Comparison of ENCODE assay signal across 8 cellular contexts in the genomic region with DNA sequence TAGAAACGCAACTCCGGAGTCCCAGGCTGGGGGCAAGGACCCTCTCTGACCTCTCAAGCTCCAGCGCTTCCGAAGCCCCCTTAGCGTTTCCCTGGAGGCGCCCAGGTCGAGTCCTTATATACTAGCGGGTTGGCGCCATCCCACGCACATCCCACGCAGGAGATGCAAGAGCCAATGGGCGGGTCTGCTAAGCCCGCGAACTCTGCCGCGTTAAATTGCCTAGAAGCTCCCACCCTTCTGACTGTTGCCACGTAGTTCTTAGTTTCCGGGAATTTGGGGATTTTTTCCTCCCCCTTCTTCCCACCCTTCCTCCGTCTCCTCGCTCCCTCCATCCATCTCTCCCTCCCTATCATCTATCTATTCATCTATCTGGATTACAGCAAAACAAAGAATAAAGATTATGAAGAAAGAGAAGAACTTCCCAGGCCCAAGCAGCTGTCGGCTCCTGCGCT. TPM values are rescaled to one million over a fixed set of nuclear protein-coding genes. Genes with fewer than 3 reads are reported as not detected.
A peak's percentile ranks its signal among the peaks of the same experiment; 100 is the strongest.
DNase-seq lines count a peak whose midpoint lies in the region; ATAC-seq and TF ChIP-seq lines count a peak whose summit lies in the region.

A gene with protein sequence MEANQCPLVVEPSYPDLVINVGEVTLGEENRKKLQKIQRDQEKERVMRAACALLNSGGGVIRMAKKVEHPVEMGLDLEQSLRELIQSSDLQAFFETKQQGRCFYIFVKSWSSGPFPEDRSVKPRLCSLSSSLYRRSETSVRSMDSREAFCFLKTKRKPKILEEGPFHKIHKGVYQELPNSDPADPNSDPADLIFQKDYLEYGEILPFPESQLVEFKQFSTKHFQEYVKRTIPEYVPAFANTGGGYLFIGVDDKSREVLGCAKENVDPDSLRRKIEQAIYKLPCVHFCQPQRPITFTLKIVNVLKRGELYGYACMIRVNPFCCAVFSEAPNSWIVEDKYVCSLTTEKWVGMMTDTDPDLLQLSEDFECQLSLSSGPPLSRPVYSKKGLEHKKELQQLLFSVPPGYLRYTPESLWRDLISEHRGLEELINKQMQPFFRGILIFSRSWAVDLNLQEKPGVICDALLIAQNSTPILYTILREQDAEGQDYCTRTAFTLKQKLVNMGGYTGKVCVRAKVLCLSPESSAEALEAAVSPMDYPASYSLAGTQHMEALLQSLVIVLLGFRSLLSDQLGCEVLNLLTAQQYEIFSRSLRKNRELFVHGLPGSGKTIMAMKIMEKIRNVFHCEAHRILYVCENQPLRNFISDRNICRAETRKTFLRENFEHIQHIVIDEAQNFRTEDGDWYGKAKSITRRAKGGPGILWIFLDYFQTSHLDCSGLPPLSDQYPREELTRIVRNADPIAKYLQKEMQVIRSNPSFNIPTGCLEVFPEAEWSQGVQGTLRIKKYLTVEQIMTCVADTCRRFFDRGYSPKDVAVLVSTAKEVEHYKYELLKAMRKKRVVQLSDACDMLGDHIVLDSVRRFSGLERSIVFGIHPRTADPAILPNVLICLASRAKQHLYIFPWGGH (minus strand): TSS at position 90 of the 452 bp plus-strand sequence. CDS start 9,814 bp downstream, outside the sequence.

- intact Hi-C loops in OCI-LY7 (cut with micrococcal nuclease; ENCODE audit: unreplicated experiment) = no loop called here
- intact Hi-C loops in esophagus squamous epithelium (cut with DNase I) = no loop called here
- intact Hi-C loops in naive thymus-derived CD4-positive, alpha-beta T cell (cut with micrococcal nuclease) = loop anchor here (1.0 to 10.0 kb wide), 12 partner anchors 27 to 431 kb away; a partner anchor contains a TSS

- TF ChIP-seq CTCF in OCI-LY7 (conservative IDR thresholded peaks at IDR 0.05; ENCODE audit: low read length) (no peak), esophagus squamous epithelium (IDR thresholded peaks at IDR 0.05) (no peak)

- H3K4me1 Mint-ChIP-seq in naive thymus-derived CD4-positive, alpha-beta T cell = peaks cover 23 to 74% (median 54%) of the 10 kb centered on the region in 7 donors
- H3K4me1 Mint-ChIP-seq in stimulated activated memory B cell treated with anti-CD40 and anti-IgM and Interleukin-4, amounts not matched to agents 10 μg/mL and 1 μg/mL and 100 μg/mL, for 72 hours = peaks cover 61% of the 10 kb centered on the region

- BruUV-seq in OCI-LY7 (replicated peaks; lab: Mats Ljungman, UMichigan) = no TSS peak

- peaks cover 0 to 36% (median 10%) of the 10 kb centered on the region in 5 donors for H3K36me3 Mint-ChIP-seq in naive thymus-derived CD4-positive, alpha-beta T cell
- peaks cover 24% of the 10 kb centered on the region for H3K36me3 Mint-ChIP-seq in stimulated activated memory B cell treated with anti-CD40 and anti-IgM and Interleukin-4, amounts not matched to agents 10 μg/mL and 1 μg/mL and 100 μg/mL, for 72 hours

- H3K9me3 ChIP-seq in OCI-LY7 (ENCODE audit: low read length) (peaks cover 7% of the 10 kb centered on the region; the same call in 1 of the 2 replicates), esophagus squamous epithelium (no peaks in the 10 kb centered on the region)
- H3K9me3 ChIP-seq in naive thymus-derived CD4-positive, alpha-beta T cell (ENCODE audit: control insufficient read depth in 2 of 3, low read length in 3 of 3) = peaks cover 0 to 5% (median 0%) of the 10 kb centered on the region in 3 experiments

- peaks cover 0 to 25% (median 9%) of the 10 kb centered on the region in 11 donors for H3K9me3 Mint-ChIP-seq in naive thymus-derived CD4-positive, alpha-beta T cell
- peaks cover 9% of the 10 kb centered on the region for H3K9me3 Mint-ChIP-seq in stimulated activated memory B cell treated with anti-CD40 and anti-IgM and Interleukin-4, amounts not matched to agents 10 μg/mL and 1 μg/mL and 100 μg/mL, for 72 hours

- H3K27ac Mint-ChIP-seq in naive thymus-derived CD4-positive, alpha-beta T cell = peak within 1 kb of the TSS; percentile 92 to 99 (median 99)
- H3K27ac Mint-ChIP-seq in stimulated activated memory B cell treated with anti-CD40 and anti-IgM and Interleukin-4, amounts not matched to agents 10 μg/mL and 1 μg/mL and 100 μg/mL, for 72 hours = peak within 1 kb of the TSS; percentile 89

- H3K79me2 ChIP-seq in OCI-LY7 (ENCODE audit: insufficient read depth, low read depth, low read length) = no peaks in the 10 kb centered on the region

- H3K4me1 ChIP-seq in OCI-LY7 (ENCODE audit: insufficient read depth, low read length, poor library complexity, severe bottlenecking) (no peaks in the 10 kb centered on the region), esophagus squamous epithelium (peaks cover 0 to 42% (median 11%) of the 10 kb centered on the region in 3 donors)
- peaks cover 2 to 13% of the 10 kb centered on the region in 2 donors for H3K4me1 ChIP-seq in naive thymus-derived CD4-positive, alpha-beta T cell (ENCODE audit: control insufficient read depth in 2 of 2, insufficient read depth in 2 of 2, low read length in 2 of 2)

- DNase-seq in ELR (ENCODE audit: low read depth) (peak; percentile 98), OCI-LY7 (ENCODE audit: low spot score) (no peak), activated T-helper 1 cell treated with Interleukin-2 at 50 U/mL for 16 hours (ENCODE audit: low read depth) (peak; percentile 63), esophagus squamous epithelium (lab: John Stamatoyannopoulos, UW) (peak; percentile 33), NCI-H446 (lab: John Stamatoyannopoulos, UW) (no peak)
- peak; percentile 49 to 94 (median 80) for DNase-seq in naive thymus-derived CD4-positive, alpha-beta T cell

- H3K9me2 ChIP-seq in OCI-LY7 (ENCODE audit: insufficient read depth, low read length) = no peaks in the 10 kb centered on the region

- peak within 1 kb of the TSS; percentile 94 to 99 (median 98) for H3K4me3 Mint-ChIP-seq in naive thymus-derived CD4-positive, alpha-beta T cell
- H3K4me3 Mint-ChIP-seq in stimulated activated memory B cell treated with anti-CD40 and anti-IgM and Interleukin-4, amounts not matched to agents 10 μg/mL and 1 μg/mL and 100 μg/mL, for 72 hours = peak within 1 kb of the TSS; percentile 97

- H3K27me3 ChIP-seq in esophagus squamous epithelium = peaks cover 0 to 16% (median 0%) of the 10 kb centered on the region in 4 donors
- H3K27me3 ChIP-seq in naive thymus-derived CD4-positive, alpha-beta T cell (ENCODE audit: control insufficient read depth in 2 of 2, insufficient read depth in 2 of 2, low read length in 2 of 2) = no peaks in the 10 kb centered on the region

- peak within 1 kb of the TSS; percentile 79 for H3K4me2 ChIP-seq in OCI-LY7 (ENCODE audit: low read length)

- H3K36me3 ChIP-seq in OCI-LY7 (ENCODE audit: insufficient read depth, low read length) = no peaks in the 10 kb centered on the region
- no peaks in the 10 kb centered on the region for H3K36me3 ChIP-seq in esophagus squamous epithelium
- H3K36me3 ChIP-seq in naive thymus-derived CD4-positive, alpha-beta T cell (ENCODE audit: control insufficient read depth in 2 of 3, insufficient read depth in 3 of 3, low read length in 3 of 3) = peaks cover 0 to 3% (median 0%) of the 10 kb centered on the region in 3 experiments

- H3K27ac ChIP-seq in OCI-LY7 (ENCODE audit: low read depth, low read length, poor library complexity, severe bottlenecking) = no peak within 1 kb of the TSS
- peak within 1 kb of the TSS; percentile 76 to 94 (median 90) for H3K27ac ChIP-seq in esophagus squamous epithelium
- H3K27ac ChIP-seq in naive thymus-derived CD4-positive, alpha-beta T cell (ENCODE audit: low read depth, low read length) = peak within 1 kb of the TSS; percentile 99

- CTCF ChIA-PET in OCI-LY7 (lab: Charles Lee; ENCODE audit: unreplicated experiment) = no interaction called here
- CTCF ChIA-PET in naive thymus-derived CD4-positive, alpha-beta T cell (lab: Charles Lee) = interaction anchor here (1.3 to 1.6 kb wide), 2 partner anchors 8 to 60 kb away, joined by 4 to 7 read pairs; no protein-coding TSS in a partner anchor

- POLR2A ChIA-PET in OCI-LY7 (lab: Charles Lee) = no interaction called here
- POLR2A ChIA-PET in naive thymus-derived CD4-positive, alpha-beta T cell (lab: Charles Lee) = interaction anchor here (0.5 to 3.5 kb wide), 22 partner anchors 10 to 312 kb away, joined by 3 to 18 read pairs (median 5); a partner anchor contains a TSS

- ATAC-seq in HG03108 (IDR thresholded peaks at IDR 0.05; ENCODE audit: unreplicated experiment) = peak; percentile 52
- peak; percentile 92 for ATAC-seq in naive thymus-derived CD4-positive, alpha-beta T cell
- ATAC-seq in stimulated activated memory B cell treated with anti-CD40 and anti-IgM and Interleukin-4, amounts not matched to agents 10 μg/mL and 1 μg/mL and 100 μg/mL, for 72 hours = peak; percentile 84

- peaks cover 0 to 8% (median 0%) of the 10 kb centered on the region in 5 donors for H3K27me3 Mint-ChIP-seq in naive thymus-derived CD4-positive, alpha-beta T cell
- H3K27me3 Mint-ChIP-seq in stimulated activated memory B cell treated with anti-CD40 and anti-IgM and Interleukin-4, amounts not matched to agents 10 μg/mL and 1 μg/mL and 100 μg/mL, for 72 hours = no peaks in the 10 kb centered on the region

- H4K20me1 ChIP-seq in OCI-LY7 (ENCODE audit: insufficient read depth, low read length) = no peaks in the 10 kb centered on the region

- H3K4me3 ChIP-seq in OCI-LY7 (ENCODE audit: low read depth, low read length, poor library complexity, severe bottlenecking) = peak within 1 kb of the TSS; percentile 57
- H3K4me3 ChIP-seq in esophagus squamous epithelium = peak within 1 kb of the TSS; percentile 42 to 87 (median 64)
- peak within 1 kb of the TSS; percentile 92 for H3K4me3 ChIP-seq in naive thymus-derived CD4-positive, alpha-beta T cell (ENCODE audit: low read length)

- peak in 3 of 4 donors; percentile 85 to 95 (median 93) for TF ChIP-seq POLR2A in esophagus squamous epithelium (IDR thresholded peaks at IDR 0.05)

- peak within 1 kb of the TSS; percentile 46; the same call in 1 of the 2 replicates for H2AFZ ChIP-seq in OCI-LY7 (ENCODE audit: low read length)

- 0 to 1% methylated on average over 20 of the region's 22 CpGs for WGBS in esophagus squamous epithelium, 2 donors

RNA-seq across cellular contexts. Expression of the gene that starts here (rescaled TPM):
- total RNA-seq in OCI-LY7 (2014; rRNA removed; shearing (Covaris generic)) = 0.05 TPM in 1 of 2 replicates, not detected in the other
- total RNA-seq in OCI-LY7 (2022) (not detected in 2 replicates), esophagus squamous epithelium (10 to 100 TPM in 2 of 4 donors, 1 to 10 TPM in 2; 1.4 to 12.4 (median 10.1) TPM)
- total RNA-seq in naive thymus-derived CD4-positive, alpha-beta T cell = 10 to 100 TPM; 13.8 to 71.9 (median 29.7) TPM
- polyA plus RNA-seq in naive thymus-derived CD4-positive, alpha-beta T cell = 1 to 10 TPM; 5.5 to 8.0 TPM

Comparison
In these comparisons a context has a peak if more than half of its experiments do, and no peak if none do; other contexts are left out.
1. DNase-seq: peak in ELR (single experiment), activated T-helper 1 cell treated with Interleukin-2 at 50 U/mL for 16 hours (single experiment), esophagus squamous epithelium (single experiment) and naive thymus-derived CD4-positive, alpha-beta T cell (9 of 9); none in OCI-LY7 (single experiment) and NCI-H446 (0 of 2).
2. intact Hi-C loops: an anchor here in naive thymus-derived CD4-positive, alpha-beta T cell (1.0 to 10.0 kb wide); none called in OCI-LY7 and esophagus squamous epithelium.
3. Peak in every context shown above with its lines, with median percentiles within 50 percentile points of each other: ATAC-seq and H3K4me3 ChIP-seq.